Comparison of ENCODE assay signal across 12 cellular contexts in genomic region chr15:63368503-63368902, GRCh38. TPM values are rescaled to one million over a fixed set of nuclear protein-coding genes. Genes with fewer than 3 reads are reported as not detected.
"Had no signal": no experiment of that assay in that cellular context is flagged by ENCODE, and none has a peak within 500 bp of the region (broad histone marks: within the 10 kb centered on the region; RNA-seq: fewer than 3 reads in every experiment).

No MANE protein-coding gene starts in this region.

- H3K36me3 ChIP-seq: gastrocnemius medialis, heart right ventricle, right atrium auricular region had no signal

- FAIRE-seq: small intestine had no signal

- H3K9me3 ChIP-seq: gastrocnemius medialis, heart right ventricle, right atrium auricular region had no signal

- H3K27me3 ChIP-seq: gastrocnemius medialis, heart right ventricle, right atrium auricular region had no signal

- ATAC-seq: gastrocnemius medialis; heart right ventricle; stimulated activated naive CD8-positive, alpha-beta T cell treated with anti-CD3 and anti-CD28 coated beads, Interleukin-15, Interleukin-2, amounts not matched to agents 100 U/mL and 50 U/mL, for 24 hours had no signal

- H3K4me1 ChIP-seq: right atrium auricular region had no signal

- H3K4me3 ChIP-seq: gastrocnemius medialis, heart right ventricle, right atrium auricular region had no signal

- H3K27ac ChIP-seq: gastrocnemius medialis, heart right ventricle, right atrium auricular region had no signal

- DNase-seq: activated CD4-positive, alpha-beta T cell treated with anti-CD3 and anti-CD28 coated beads, Interleukin-2, amount 50 U/mL, for 1 hour; activated naive CD4-positive, alpha-beta T cell treated with anti-CD3 and anti-CD28 coated beads, Interleukin-2, amount 10 ng/mL, durations not matched to agents 7 days and 5 days; activated T-cell treated with anti-CD3 and anti-CD28 coated beads for 4 hours; gastrocnemius medialis; heart right ventricle; occipital lobe; small intestine; stimulated activated CD4-positive, alpha-beta T cell treated with anti-CD3 and anti-CD28 coated beads, Interleukin-4, amount 100 ng/mL, for 4 hours; stimulated activated CD8-positive, alpha-beta memory T cell treated with anti-CD3 and anti-CD28 coated beads, Interleukin-4, amount 100 ng/mL, for 48 hours; stimulated activated naive CD8-positive, alpha-beta T cell treated with anti-CD3 and anti-CD28 coated beads, Interleukin-15, Interleukin-2, amounts not matched to agents 100 U/mL and 50 U/mL, for 24 hours had no signal

RNA-seq across cellular contexts. Expression of gene CA12, which starts 13.1 kb away (rescaled TPM):
- total RNA-seq: activated CD8-positive, alpha-beta memory T cell treated with anti-CD3 and anti-CD28 coated beads for 36 hours had no signal
